Comparison of ENCODE assay signal across 1 cellular context in genomic region chr16:50402298-50402895, GRCh38.
TF ChIP-seq lines count a peak whose summit lies in the region.

No MANE protein-coding gene starts in this region.

TF ChIP-seq in HepG2, 621 proteins besides CTCF, POLR2A, EP300 and RAD21 (continued from another document):
- no peak for TF ChIP-seq TERF1 (CRISPR knock-in tag; IDR thresholded peaks at IDR 0.05)
- no peak for TF ChIP-seq ZSCAN20 (CRISPR knock-in tag; IDR thresholded peaks at IDR 0.05; ENCODE audit: borderline replicate concordance)
- TF ChIP-seq MYNN (CRISPR knock-in tag; IDR thresholded peaks at IDR 0.05; ENCODE audit: low read depth), result no peak
- TF ChIP-seq KMT2B (CRISPR knock-in tag; IDR thresholded peaks at IDR 0.05), result no peak
- no peak for TF ChIP-seq KIAA2018 (CRISPR knock-in tag; IDR thresholded peaks at IDR 0.05; ENCODE audit: borderline replicate concordance)
- TF ChIP-seq ZNF674 (CRISPR knock-in tag; IDR thresholded peaks at IDR 0.05; ENCODE audit: low read depth), result no peak
- no peak for TF ChIP-seq CSRNP1 (CRISPR knock-in tag; IDR thresholded peaks at IDR 0.05)
- TF ChIP-seq RBM22 (optimal IDR thresholded peaks at IDR 0.05; ENCODE audit: low read length), result no peak
- TF ChIP-seq ZNF646 (CRISPR knock-in tag; IDR thresholded peaks at IDR 0.05), result no peak
- TF ChIP-seq ZNF776 (CRISPR knock-in tag; IDR thresholded peaks at IDR 0.05), result no peak
- peak; percentile 48; the same call in 1 of the 2 replicates for TF ChIP-seq THRA (CRISPR knock-in tag; IDR thresholded peaks at IDR 0.05; ENCODE audit: borderline replicate concordance)
- no peak for TF ChIP-seq THYN1 (CRISPR knock-in tag; IDR thresholded peaks at IDR 0.05; ENCODE audit: borderline replicate concordance, low read depth)
- no peak for TF ChIP-seq BRCA1 (CRISPR knock-in tag; IDR thresholded peaks at IDR 0.05)
- no peak for TF ChIP-seq ZNF329 (CRISPR knock-in tag; IDR thresholded peaks at IDR 0.05; ENCODE audit: low read depth)
- TF ChIP-seq ZBTB33 (CRISPR knock-in tag; IDR thresholded peaks at IDR 0.05), result peak; percentile 49; the same call in 1 of the 2 replicates
